Comparison of ENCODE assay signal across 21 cellular contexts in genomic region chr16:56267888-56268287, GRCh38.
"Had no signal": no experiment of that assay in that cellular context is flagged by ENCODE, and none has a peak within 500 bp of the region (broad histone marks: within the 10 kb centered on the region; RNA-seq: fewer than 3 reads in every experiment).

No MANE protein-coding gene starts in this region.

- DNase-seq: activated CD4-positive, alpha-beta T cell treated with anti-CD3 and anti-CD28 coated beads for 48 hours; activated CD4-positive, CD25-positive, alpha-beta regulatory T cell; activated CD8-positive, alpha-beta T cell treated with anti-CD3 and anti-CD28 coated beads for 36 hours; activated naive CD4-positive, alpha-beta T cell; activated naive CD8-positive, alpha-beta T cell treated with anti-CD3 and anti-CD28 coated beads for 36 hours; activated T-cell treated with anti-CD3 and anti-CD28 coated beads, Interleukin-2, amount 50 U/mL, for 1 hour; amniotic stem cell; foreskin keratinocyte; kidney; left lung; mammary epithelial cell; midbrain; stimulated activated naive CD4-positive, alpha-beta T cell; T-helper 1 cell; T-helper 9 cell had no signal

- H3K4me3 Mint-ChIP-seq: activated CD8-positive, alpha-beta T cell treated with anti-CD3 and anti-CD28 coated beads for 36 hours; activated naive CD8-positive, alpha-beta T cell treated with anti-CD3 and anti-CD28 coated beads for 36 hours; activated T-helper 17 cell treated with anti-CD3 and anti-CD28 coated beads, Interleukin-2, amount 50 U/mL, for 72 hours; neural progenitor cell had no signal

- H3K27ac ChIP-seq: cardiac muscle cell, foreskin keratinocyte, left lung, neural progenitor cell, suprapubic skin, upper lobe of right lung had no signal

- H3K9me3 ChIP-seq: left lung, suprapubic skin, upper lobe of right lung had no signal

- H3K36me3 ChIP-seq: cardiac muscle cell, left lung, neural progenitor cell, suprapubic skin, upper lobe of right lung had no signal

- H3K36me3 Mint-ChIP-seq: activated naive CD8-positive, alpha-beta T cell treated with anti-CD3 and anti-CD28 coated beads for 36 hours; neural progenitor cell had no signal

- H3K27me3 Mint-ChIP-seq: activated CD8-positive, alpha-beta T cell treated with anti-CD3 and anti-CD28 coated beads for 36 hours had no signal

- ATAC-seq: activated CD8-positive, alpha-beta T cell treated with anti-CD3 and anti-CD28 coated beads for 36 hours; activated T-helper 17 cell treated with anti-CD3 and anti-CD28 coated beads, Interleukin-2, amount 50 U/mL, for 72 hours; foreskin keratinocyte; left lung; SK-N-SH treated with all-trans-retinoic acid at 6 μM for 48 hours; upper lobe of right lung had no signal

- H3K9me3 Mint-ChIP-seq: activated CD8-positive, alpha-beta T cell treated with anti-CD3 and anti-CD28 coated beads for 36 hours; activated naive CD8-positive, alpha-beta T cell treated with anti-CD3 and anti-CD28 coated beads for 36 hours; activated T-helper 17 cell treated with anti-CD3 and anti-CD28 coated beads, Interleukin-2, amount 50 U/mL, for 72 hours; neural progenitor cell had no signal

- H3K4me1 ChIP-seq: foreskin keratinocyte, left lung, neural progenitor cell, suprapubic skin, upper lobe of right lung had no signal

- H3K27ac Mint-ChIP-seq: activated CD8-positive, alpha-beta T cell treated with anti-CD3 and anti-CD28 coated beads for 36 hours; activated naive CD8-positive, alpha-beta T cell treated with anti-CD3 and anti-CD28 coated beads for 36 hours; activated T-helper 17 cell treated with anti-CD3 and anti-CD28 coated beads, Interleukin-2, amount 50 U/mL, for 72 hours had no signal

- H3K27me3 ChIP-seq: cardiac muscle cell, neural progenitor cell, suprapubic skin, upper lobe of right lung had no signal

- H3K4me3 ChIP-seq: cardiac muscle cell, left lung, neural progenitor cell, suprapubic skin, upper lobe of right lung had no signal
